ENCODE assay signal across 2 cellular contexts in the genomic region with DNA sequence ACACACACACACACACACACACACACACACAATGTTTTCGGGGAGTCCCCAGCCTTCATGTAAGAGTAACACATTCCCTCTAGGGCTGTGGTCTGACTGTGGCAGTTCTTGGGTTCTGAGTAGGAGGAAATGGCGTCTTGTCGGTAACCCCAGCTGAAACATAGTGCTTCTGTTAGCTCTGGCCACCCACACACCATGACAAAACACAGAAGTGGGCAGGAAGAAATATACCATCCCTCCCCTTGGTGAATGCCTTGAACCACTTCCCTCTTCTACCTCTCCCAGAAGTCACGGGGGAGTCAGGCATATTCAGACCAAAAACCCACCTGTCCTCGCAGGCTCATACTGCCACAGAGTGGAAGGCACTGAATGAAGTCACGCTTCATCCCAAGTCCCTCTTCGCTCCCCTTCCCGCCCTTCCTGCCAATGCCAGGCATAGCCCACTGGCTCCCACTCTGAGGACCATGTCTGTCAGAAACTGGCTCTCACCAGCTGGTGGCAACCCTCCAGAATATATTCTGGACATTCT.
TF ChIP-seq lines count a peak whose summit lies in the region.

No MANE protein-coding gene starts in this region.

TF ChIP-seq in GM23338, 12 proteins besides CTCF, POLR2A, EP300 and RAD21 (continued from another document):
- TF ChIP-seq, protein P1, sequence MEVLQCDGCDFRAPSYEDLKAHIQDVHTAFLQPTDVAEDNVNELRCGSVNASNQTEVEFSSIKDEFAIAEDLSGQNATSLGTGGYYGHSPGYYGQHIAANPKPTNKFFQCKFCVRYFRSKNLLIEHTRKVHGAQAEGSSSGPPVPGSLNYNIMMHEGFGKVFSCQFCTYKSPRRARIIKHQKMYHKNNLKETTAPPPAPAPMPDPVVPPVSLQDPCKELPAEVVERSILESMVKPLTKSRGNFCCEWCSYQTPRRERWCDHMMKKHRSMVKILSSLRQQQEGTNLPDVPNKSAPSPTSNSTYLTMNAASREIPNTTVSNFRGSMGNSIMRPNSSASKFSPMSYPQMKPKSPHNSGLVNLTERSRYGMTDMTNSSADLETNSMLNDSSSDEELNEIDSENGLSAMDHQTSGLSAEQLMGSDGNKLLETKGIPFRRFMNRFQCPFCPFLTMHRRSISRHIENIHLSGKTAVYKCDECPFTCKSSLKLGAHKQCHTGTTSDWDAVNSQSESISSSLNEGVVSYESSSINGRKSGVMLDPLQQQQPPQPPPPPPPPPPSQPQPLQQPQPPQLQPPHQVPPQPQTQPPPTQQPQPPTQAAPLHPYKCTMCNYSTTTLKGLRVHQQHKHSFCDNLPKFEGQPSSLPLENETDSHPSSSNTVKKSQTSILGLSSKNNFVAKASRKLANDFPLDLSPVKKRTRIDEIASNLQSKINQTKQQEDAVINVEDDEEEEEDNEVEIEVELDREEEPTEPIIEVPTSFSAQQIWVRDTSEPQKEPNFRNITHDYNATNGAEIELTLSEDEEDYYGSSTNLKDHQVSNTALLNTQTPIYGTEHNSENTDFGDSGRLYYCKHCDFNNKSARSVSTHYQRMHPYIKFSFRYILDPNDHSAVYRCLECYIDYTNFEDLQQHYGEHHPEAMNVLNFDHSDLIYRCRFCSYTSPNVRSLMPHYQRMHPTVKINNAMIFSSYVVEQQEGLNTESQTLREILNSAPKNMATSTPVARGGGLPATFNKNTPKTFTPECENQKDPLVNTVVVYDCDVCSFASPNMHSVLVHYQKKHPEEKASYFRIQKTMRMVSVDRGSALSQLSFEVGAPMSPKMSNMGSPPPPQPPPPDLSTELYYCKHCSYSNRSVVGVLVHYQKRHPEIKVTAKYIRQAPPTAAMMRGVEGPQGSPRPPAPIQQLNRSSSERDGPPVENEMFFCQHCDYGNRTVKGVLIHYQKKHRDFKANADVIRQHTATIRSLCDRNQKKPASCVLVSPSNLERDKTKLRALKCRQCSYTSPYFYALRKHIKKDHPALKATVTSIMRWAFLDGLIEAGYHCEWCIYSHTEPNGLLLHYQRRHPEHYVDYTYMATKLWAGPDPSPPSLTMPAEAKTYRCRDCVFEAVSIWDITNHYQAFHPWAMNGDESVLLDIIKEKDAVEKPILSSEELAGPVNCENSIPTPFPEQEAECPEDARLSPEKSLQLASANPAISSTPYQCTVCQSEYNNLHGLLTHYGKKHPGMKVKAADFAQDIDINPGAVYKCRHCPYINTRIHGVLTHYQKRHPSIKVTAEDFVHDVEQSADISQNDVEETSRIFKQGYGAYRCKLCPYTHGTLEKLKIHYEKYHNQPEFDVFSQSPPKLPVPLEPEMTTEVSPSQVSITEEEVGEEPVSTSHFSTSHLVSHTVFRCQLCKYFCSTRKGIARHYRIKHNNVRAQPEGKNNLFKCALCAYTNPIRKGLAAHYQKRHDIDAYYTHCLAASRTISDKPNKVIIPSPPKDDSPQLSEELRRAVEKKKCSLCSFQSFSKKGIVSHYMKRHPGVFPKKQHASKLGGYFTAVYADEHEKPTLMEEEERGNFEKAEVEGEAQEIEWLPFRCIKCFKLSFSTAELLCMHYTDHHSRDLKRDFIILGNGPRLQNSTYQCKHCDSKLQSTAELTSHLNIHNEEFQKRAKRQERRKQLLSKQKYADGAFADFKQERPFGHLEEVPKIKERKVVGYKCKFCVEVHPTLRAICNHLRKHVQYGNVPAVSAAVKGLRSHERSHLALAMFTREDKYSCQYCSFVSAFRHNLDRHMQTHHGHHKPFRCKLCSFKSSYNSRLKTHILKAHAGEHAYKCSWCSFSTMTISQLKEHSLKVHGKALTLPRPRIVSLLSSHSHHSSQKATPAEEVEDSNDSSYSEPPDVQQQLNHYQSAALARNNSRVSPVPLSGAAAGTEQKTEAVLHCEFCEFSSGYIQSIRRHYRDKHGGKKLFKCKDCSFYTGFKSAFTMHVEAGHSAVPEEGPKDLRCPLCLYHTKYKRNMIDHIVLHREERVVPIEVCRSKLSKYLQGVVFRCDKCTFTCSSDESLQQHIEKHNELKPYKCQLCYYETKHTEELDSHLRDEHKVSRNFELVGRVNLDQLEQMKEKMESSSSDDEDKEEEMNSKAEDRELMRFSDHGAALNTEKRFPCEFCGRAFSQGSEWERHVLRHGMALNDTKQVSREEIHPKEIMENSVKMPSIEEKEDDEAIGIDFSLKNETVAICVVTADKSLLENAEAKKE (CRISPR knock-in tag; IDR thresholded peaks at IDR 0.05): no peak
- TF ChIP-seq CREB1 (CRISPR knock-in tag; IDR thresholded peaks at IDR 0.05; ENCODE audit: low read depth) (no peak), EZH2phosphoT487 (IDR thresholded peaks at IDR 0.05; ENCODE audit: unreplicated experiment) (no peak), POLR2AphosphoS5 (IDR thresholded peaks at IDR 0.05; ENCODE audit: low read depth) (no peak), NANOG (IDR thresholded peaks at IDR 0.05; ENCODE audit: borderline replicate concordance) (no peak), EZH2 (IDR thresholded peaks at IDR 0.05; ENCODE audit: low read depth, unreplicated experiment) (no peak), ZNF114 (CRISPR knock-in tag; IDR thresholded peaks at IDR 0.05) (no peak), JUNB (IDR thresholded peaks at IDR 0.05; ENCODE audit: unreplicated experiment) (no peak), ZNF331 (CRISPR knock-in tag; IDR thresholded peaks at IDR 0.05; ENCODE audit: low read depth) (no peak), STAT1 (IDR thresholded peaks at IDR 0.05; ENCODE audit: unreplicated experiment) (no peak)
- TF ChIP-seq, protein P2, sequence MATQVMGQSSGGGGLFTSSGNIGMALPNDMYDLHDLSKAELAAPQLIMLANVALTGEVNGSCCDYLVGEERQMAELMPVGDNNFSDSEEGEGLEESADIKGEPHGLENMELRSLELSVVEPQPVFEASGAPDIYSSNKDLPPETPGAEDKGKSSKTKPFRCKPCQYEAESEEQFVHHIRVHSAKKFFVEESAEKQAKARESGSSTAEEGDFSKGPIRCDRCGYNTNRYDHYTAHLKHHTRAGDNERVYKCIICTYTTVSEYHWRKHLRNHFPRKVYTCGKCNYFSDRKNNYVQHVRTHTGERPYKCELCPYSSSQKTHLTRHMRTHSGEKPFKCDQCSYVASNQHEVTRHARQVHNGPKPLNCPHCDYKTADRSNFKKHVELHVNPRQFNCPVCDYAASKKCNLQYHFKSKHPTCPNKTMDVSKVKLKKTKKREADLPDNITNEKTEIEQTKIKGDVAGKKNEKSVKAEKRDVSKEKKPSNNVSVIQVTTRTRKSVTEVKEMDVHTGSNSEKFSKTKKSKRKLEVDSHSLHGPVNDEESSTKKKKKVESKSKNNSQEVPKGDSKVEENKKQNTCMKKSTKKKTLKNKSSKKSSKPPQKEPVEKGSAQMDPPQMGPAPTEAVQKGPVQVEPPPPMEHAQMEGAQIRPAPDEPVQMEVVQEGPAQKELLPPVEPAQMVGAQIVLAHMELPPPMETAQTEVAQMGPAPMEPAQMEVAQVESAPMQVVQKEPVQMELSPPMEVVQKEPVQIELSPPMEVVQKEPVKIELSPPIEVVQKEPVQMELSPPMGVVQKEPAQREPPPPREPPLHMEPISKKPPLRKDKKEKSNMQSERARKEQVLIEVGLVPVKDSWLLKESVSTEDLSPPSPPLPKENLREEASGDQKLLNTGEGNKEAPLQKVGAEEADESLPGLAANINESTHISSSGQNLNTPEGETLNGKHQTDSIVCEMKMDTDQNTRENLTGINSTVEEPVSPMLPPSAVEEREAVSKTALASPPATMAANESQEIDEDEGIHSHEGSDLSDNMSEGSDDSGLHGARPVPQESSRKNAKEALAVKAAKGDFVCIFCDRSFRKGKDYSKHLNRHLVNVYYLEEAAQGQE (IDR thresholded peaks at IDR 0.05; ENCODE audit: unreplicated experiment): no peak

TF ChIP-seq in SK-N-SH, 30 proteins besides CTCF, POLR2A, EP300 and RAD21 (continued from another document):
- no peak for TF ChIP-seq FOSL2 (IDR thresholded peaks at IDR 0.05; ENCODE audit: borderline replicate concordance, low read depth)
- TF ChIP-seq GATA2 (CRISPR knock-in tag; IDR thresholded peaks at IDR 0.05): no peak
- TF ChIP-seq MEF2A (IDR thresholded peaks at IDR 0.05; ENCODE audit: borderline replicate concordance, low read depth): no peak
- no peak for TF ChIP-seq TEAD4 (IDR thresholded peaks at IDR 0.05; ENCODE audit: borderline replicate concordance, insufficient read depth)
- no peak for TF ChIP-seq TCF12 (IDR thresholded peaks at IDR 0.05)
- TF ChIP-seq, protein P2 (IDR thresholded peaks at IDR 0.05; ENCODE audit: low read depth, low read length): no peak
- TF ChIP-seq, protein P3, sequence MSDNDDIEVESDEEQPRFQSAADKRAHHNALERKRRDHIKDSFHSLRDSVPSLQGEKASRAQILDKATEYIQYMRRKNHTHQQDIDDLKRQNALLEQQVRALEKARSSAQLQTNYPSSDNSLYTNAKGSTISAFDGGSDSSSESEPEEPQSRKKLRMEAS (IDR thresholded peaks at IDR 0.05; ENCODE audit: low read depth): no peak
